In genomic region chr15:67026171-67026967, GRCh38 we compare ENCODE assay signal across 1 cellular context.
TF ChIP-seq lines count a peak whose summit lies in the region.

No MANE protein-coding gene starts in this region.

TF ChIP-seq in IMR-90, 13 proteins besides CTCF, POLR2A, EP300 and RAD21 (continued from another document):
- TF ChIP-seq, protein P1, sequence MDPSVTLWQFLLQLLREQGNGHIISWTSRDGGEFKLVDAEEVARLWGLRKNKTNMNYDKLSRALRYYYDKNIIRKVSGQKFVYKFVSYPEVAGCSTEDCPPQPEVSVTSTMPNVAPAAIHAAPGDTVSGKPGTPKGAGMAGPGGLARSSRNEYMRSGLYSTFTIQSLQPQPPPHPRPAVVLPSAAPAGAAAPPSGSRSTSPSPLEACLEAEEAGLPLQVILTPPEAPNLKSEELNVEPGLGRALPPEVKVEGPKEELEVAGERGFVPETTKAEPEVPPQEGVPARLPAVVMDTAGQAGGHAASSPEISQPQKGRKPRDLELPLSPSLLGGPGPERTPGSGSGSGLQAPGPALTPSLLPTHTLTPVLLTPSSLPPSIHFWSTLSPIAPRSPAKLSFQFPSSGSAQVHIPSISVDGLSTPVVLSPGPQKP (IDR thresholded peaks at IDR 0.05; ENCODE audit: borderline replicate concordance, low read depth, low read length), result no peak
- TF ChIP-seq RFX5 (IDR thresholded peaks at IDR 0.05; ENCODE audit: low read depth, low read length) (no peak), BHLHE40 (IDR thresholded peaks at IDR 0.05; ENCODE audit: low read depth, low read length) (no peak), NFE2L2 (IDR thresholded peaks at IDR 0.05; ENCODE audit: low read depth, low read length) (no peak), MAZ (IDR thresholded peaks at IDR 0.05; ENCODE audit: borderline replicate concordance, low read depth, low read length) (no peak), SMC3 (IDR thresholded peaks at IDR 0.05; ENCODE audit: low read depth, low read length) (no peak), CEBPB (IDR thresholded peaks at IDR 0.05; ENCODE audit: low read depth, low read length) (no peak)
- TF ChIP-seq, protein P2, sequence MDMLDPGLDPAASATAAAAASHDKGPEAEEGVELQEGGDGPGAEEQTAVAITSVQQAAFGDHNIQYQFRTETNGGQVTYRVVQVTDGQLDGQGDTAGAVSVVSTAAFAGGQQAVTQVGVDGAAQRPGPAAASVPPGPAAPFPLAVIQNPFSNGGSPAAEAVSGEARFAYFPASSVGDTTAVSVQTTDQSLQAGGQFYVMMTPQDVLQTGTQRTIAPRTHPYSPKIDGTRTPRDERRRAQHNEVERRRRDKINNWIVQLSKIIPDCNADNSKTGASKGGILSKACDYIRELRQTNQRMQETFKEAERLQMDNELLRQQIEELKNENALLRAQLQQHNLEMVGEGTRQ (IDR thresholded peaks at IDR 0.05; ENCODE audit: low read depth, low read length), result no peak
